ENCODE assay signal across 8 cellular contexts in the genomic region with DNA sequence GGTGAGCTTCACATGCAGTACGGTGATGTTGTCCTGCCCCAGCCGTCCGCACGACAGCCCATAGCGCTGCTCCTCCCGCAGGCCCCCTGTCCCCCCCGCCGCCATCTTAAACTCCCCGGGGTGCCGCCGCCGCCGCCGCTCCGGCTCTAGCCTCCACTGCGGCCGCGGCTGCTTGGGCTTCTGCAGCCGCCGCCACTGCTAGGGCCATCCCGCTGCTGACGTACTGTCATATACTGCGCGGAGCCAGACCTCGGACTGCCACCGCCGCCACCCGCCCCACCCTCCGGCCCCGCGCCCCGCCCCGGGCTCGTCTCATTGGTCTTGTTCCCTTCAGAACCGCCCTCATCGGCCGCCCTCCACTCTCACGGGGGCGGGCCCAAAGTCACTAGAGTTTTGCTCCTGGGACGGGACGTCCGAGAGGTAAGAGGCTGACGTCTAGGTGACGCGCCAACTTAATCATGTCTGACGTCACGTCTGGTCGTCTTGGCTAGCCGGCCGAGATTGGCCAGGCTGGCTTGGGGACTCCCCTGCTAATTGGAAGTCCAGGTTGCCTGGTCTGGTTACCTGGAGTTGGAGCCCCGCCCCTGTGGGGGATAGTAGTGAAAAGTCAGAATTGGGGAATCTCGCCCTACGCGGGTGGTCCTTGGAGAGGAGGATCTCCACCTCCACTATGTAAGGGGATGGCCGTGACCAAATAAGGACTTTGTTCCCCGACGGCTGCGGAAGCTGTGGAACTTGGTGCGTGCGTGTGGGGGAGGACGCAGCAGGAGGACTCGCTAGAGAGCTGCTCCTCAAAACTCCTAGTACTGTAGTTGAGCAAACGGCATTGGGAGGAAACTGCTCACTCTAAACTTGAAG. TPM values are rescaled to one million over a fixed set of nuclear protein-coding genes. Genes with fewer than 3 reads are reported as not detected.
DNase-seq lines count a peak whose midpoint lies in the region; ATAC-seq, FAIRE-seq and TF ChIP-seq lines count a peak whose summit lies in the region.

A gene (minus strand): TSS at position 235 of the 858 bp plus-strand sequence. CDS start 130 bp downstream, at position 105.

- peaks cover 0 to 41% (median 33%) of the 10 kb centered on the region in 4 donors for H3K4me1 ChIP-seq in esophagus muscularis mucosa
- peaks cover 26% of the 10 kb centered on the region for H3K4me1 ChIP-seq in muscle layer of colon (ENCODE audit: insufficient read depth, low read length)

- no peaks in the 10 kb centered on the region for H3K9me3 ChIP-seq in esophagus muscularis mucosa
- no peaks in the 10 kb centered on the region for H3K9me3 ChIP-seq in muscle layer of colon (ENCODE audit: low read length)

- TF ChIP-seq EP300 in esophagus muscularis mucosa (IDR thresholded peaks at IDR 0.05): peak; percentile 100

- intact Hi-C loops in esophagus muscularis mucosa (cut with DNase I): loop anchor here (2.0 to 10.0 kb wide), 3 partner anchors 105 to 375 kb away; no protein-coding TSS in a partner anchor

- H3K4me3 ChIP-seq in esophagus muscularis mucosa (peak within 1 kb of the TSS; percentile 90 to 96 (median 94)), muscle layer of colon (ENCODE audit: low read depth in 1 of 2, low read length in 2 of 2) (peak within 1 kb of the TSS; percentile 82 to 96)

- H3K36me3 ChIP-seq in esophagus muscularis mucosa: no peaks in the 10 kb centered on the region
- no peaks in the 10 kb centered on the region for H3K36me3 ChIP-seq in muscle layer of colon (ENCODE audit: insufficient read depth, low read length)

- H3K27me3 ChIP-seq in esophagus muscularis mucosa (no peaks in the 10 kb centered on the region), muscle layer of colon (ENCODE audit: control insufficient read depth in 1 of 2, insufficient read depth in 2 of 2, low read length in 2 of 2) (no peaks in the 10 kb centered on the region)

- no peak for TF ChIP-seq CTCF in esophagus muscularis mucosa (IDR thresholded peaks at IDR 0.05)

- TF ChIP-seq POLR2A in esophagus muscularis mucosa (IDR thresholded peaks at IDR 0.05; ENCODE audit: low read depth): peak; percentile 87

- peak; percentile 73 for DNase-seq in DMS153 (lab: John Stamatoyannopoulos, UW)
- peak; percentile 80 for DNase-seq in HuH-7.5 (ENCODE audit: low spot score)
- peak; percentile 82 for DNase-seq in RCC 7860 (ENCODE audit: low spot score)
- peak; percentile 86 for DNase-seq in activated T-helper 1 cell treated with Interleukin-2 at 50 U/mL for 16 hours (ENCODE audit: low read depth)
- peak; percentile 100 for DNase-seq in esophagus muscularis mucosa (ENCODE audit: extremely low spot score)
- peak; percentile 87 to 90 for DNase-seq in stimulated activated CD8-positive, alpha-beta memory T cell treated with anti-CD3 and anti-CD28 coated beads, Interleukin-7, amount 100 ng/mL, for 1 hour (ENCODE audit: low read depth in 2 of 2)

- H3K27ac ChIP-seq in esophagus muscularis mucosa (replicated peaks in 1 of 4) (peak within 1 kb of the TSS; percentile 98 to 100 (median 99)), muscle layer of colon (ENCODE audit: low read depth, low read length) (peak within 1 kb of the TSS; percentile 79)

- ATAC-seq in GM21528 (IDR thresholded peaks at IDR 0.05; ENCODE audit: low FRiP score, unreplicated experiment): peak; percentile 88

- no peak for FAIRE-seq in RCC 7860 (lab: Jason Lieb, UNC)

- 5% methylated on average over 13 of the region's 63 CpGs for whole genome bisulfite sequencing in esophagus muscularis mucosa

- H3K9ac ChIP-seq in muscle layer of colon (ENCODE audit: low read length): peak within 1 kb of the TSS; percentile 74

RNA-seq across cellular contexts. Expression of the gene that starts here (rescaled TPM):
- 10 to 100 TPM; 38.8 to 51.5 (median 42.7) TPM for total RNA-seq in esophagus muscularis mucosa

Comparison
In these comparisons a context has a peak if more than half of its experiments do, and no peak if none do; other contexts are left out.
1. Peak in every context shown above with its lines: DNase-seq, ATAC-seq, H3K4me3 ChIP-seq and H3K27ac ChIP-seq.